ENCODE assay signal across 1 cellular context in genomic region chr3:45225465-45226205, GRCh38.
TF ChIP-seq lines count a peak whose summit lies in the region.

No MANE protein-coding gene starts in this region.

TF ChIP-seq in GM23338, 12 proteins besides CTCF, POLR2A, EP300 and RAD21 (continued from another document):
- TF ChIP-seq NANOG (IDR thresholded peaks at IDR 0.05; ENCODE audit: borderline replicate concordance) = no peak
- no peak for TF ChIP-seq ZNF331 (CRISPR knock-in tag; IDR thresholded peaks at IDR 0.05; ENCODE audit: low read depth)
